Comparison of ENCODE assay signal across 25 cellular contexts in the genomic region with DNA sequence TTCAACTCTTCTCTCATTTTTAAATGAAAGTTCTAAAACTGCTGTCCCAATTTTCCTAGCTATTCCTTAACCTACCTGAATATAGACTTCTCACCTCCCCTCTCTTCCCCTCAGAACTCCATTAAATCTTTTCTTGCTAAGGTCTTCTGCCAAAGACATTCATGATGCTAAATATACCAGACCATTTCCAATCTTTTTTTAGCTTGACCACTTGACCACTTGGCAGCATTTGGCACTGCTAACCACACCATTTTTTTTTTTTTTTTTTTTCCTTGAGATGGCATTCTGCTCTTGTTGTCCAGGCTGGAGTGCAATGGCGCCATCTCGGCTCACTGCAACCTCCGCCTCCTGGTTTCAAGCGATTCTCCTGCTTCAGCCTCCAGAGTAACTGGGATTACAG.
"Had no signal": no experiment of that assay in that cellular context is flagged by ENCODE, and none has a peak within 500 bp of the region (broad histone marks: within the 10 kb centered on the region; RNA-seq: fewer than 3 reads in every experiment).

No MANE protein-coding gene starts in this region.

- H3K27ac ChIP-seq: cardiac muscle cell, Peyer's patch had no signal

- ATAC-seq: activated CD8-positive, alpha-beta T cell treated with anti-CD3 and anti-CD28 coated beads for 36 hours; PC-3 had no signal

- H3K9me3 Mint-ChIP-seq: activated CD4-positive, alpha-beta T cell treated with anti-CD3 and anti-CD28 coated beads, Interleukin-2, amount 10 ng/mL, durations not matched to agents 24 days and 14 days; activated CD8-positive, alpha-beta T cell treated with anti-CD3 and anti-CD28 coated beads for 36 hours; activated naive CD4-positive, alpha-beta T cell treated with anti-CD3 and anti-CD28 coated beads, Interleukin-2, amount 10 ng/mL, durations not matched to agents 7 days and 5 days; activated T-cell treated with anti-CD3 and anti-CD28 coated beads, Interleukin-2, amount 50 U/mL, for 24 hours; central memory CD8-positive, alpha-beta T cell had no signal

- H3K27me3 ChIP-seq: cardiac muscle cell, MG63, Peyer's patch had no signal

- H3K27ac Mint-ChIP-seq: activated CD4-positive, alpha-beta T cell treated with anti-CD3 and anti-CD28 coated beads, Interleukin-2, amount 10 ng/mL, durations not matched to agents 24 days and 14 days; activated CD8-positive, alpha-beta T cell treated with anti-CD3 and anti-CD28 coated beads for 36 hours; activated naive CD4-positive, alpha-beta T cell treated with anti-CD3 and anti-CD28 coated beads, Interleukin-2, amount 10 ng/mL, durations not matched to agents 7 days and 5 days; activated naive CD8-positive, alpha-beta T cell treated with anti-CD3 and anti-CD28 coated beads for 36 hours; activated T-cell treated with anti-CD3 and anti-CD28 coated beads, Interleukin-2, amount 50 U/mL, for 24 hours had no signal

- H3K27me3 Mint-ChIP-seq: activated CD8-positive, alpha-beta T cell treated with anti-CD3 and anti-CD28 coated beads for 36 hours; activated naive CD8-positive, alpha-beta T cell treated with anti-CD3 and anti-CD28 coated beads for 36 hours; activated T-cell treated with anti-CD3 and anti-CD28 coated beads, Interleukin-2, amount 50 U/mL, for 24 hours; central memory CD8-positive, alpha-beta T cell had no signal

- H3K9me3 ChIP-seq: MG63, Peyer's patch had no signal

- H3K4me3 ChIP-seq: cardiac muscle cell, MG63, Peyer's patch had no signal

- DNase-seq: activated CD4-positive, alpha-beta T cell treated with anti-CD3 and anti-CD28 coated beads, Interleukin-2, amount 10 ng/mL, durations not matched to agents 24 days and 14 days; activated CD4-positive, alpha-beta T cell treated with anti-CD3 and anti-CD28 coated beads, Interleukin-2, amount 50 U/mL, for 4 hours; activated CD8-positive, alpha-beta T cell treated with anti-CD3 and anti-CD28 coated beads for 36 hours; activated effector memory CD4-positive, alpha-beta T cell treated with Interleukin-2 at 50 U/mL for 16 hours; activated naive CD4-positive, alpha-beta T cell treated with anti-CD3 and anti-CD28 coated beads, Interleukin-2, amount 10 ng/mL, durations not matched to agents 7 days and 5 days; activated naive CD8-positive, alpha-beta T cell treated with anti-CD3 and anti-CD28 coated beads for 36 hours; activated T-cell treated with anti-CD3 and anti-CD28 coated beads, Interleukin-2, amount 50 U/mL, for 24 hours; amniotic stem cell; aorta; Karpas-422; KBM-7; MG63; NCI-H1092; NCI-H1436 treated with DMSO at 0.1 percent for 48 hours; NCI-H1694 treated with DMSO at 0.1 percent for 48 hours; NCI-H2029; NCI-H345; NCI-H524 treated with DMSO at 0.1 percent for 48 hours; PC-3; Peyer's patch; Right ventricle myocardium superior; SW 1271; T-helper 1 cell had no signal

- H3K36me3 ChIP-seq: cardiac muscle cell, MG63, Peyer's patch had no signal

- H3K4me1 ChIP-seq: Peyer's patch had no signal

- H3K4me3 Mint-ChIP-seq: activated CD4-positive, alpha-beta T cell treated with anti-CD3 and anti-CD28 coated beads, Interleukin-2, amount 10 ng/mL, durations not matched to agents 24 days and 14 days; activated CD8-positive, alpha-beta T cell treated with anti-CD3 and anti-CD28 coated beads for 36 hours; activated naive CD4-positive, alpha-beta T cell treated with anti-CD3 and anti-CD28 coated beads, Interleukin-2, amount 10 ng/mL, durations not matched to agents 7 days and 5 days; activated naive CD8-positive, alpha-beta T cell treated with anti-CD3 and anti-CD28 coated beads for 36 hours; activated T-cell treated with anti-CD3 and anti-CD28 coated beads, Interleukin-2, amount 50 U/mL, for 24 hours; central memory CD8-positive, alpha-beta T cell had no signal
